In the genomic region with DNA sequence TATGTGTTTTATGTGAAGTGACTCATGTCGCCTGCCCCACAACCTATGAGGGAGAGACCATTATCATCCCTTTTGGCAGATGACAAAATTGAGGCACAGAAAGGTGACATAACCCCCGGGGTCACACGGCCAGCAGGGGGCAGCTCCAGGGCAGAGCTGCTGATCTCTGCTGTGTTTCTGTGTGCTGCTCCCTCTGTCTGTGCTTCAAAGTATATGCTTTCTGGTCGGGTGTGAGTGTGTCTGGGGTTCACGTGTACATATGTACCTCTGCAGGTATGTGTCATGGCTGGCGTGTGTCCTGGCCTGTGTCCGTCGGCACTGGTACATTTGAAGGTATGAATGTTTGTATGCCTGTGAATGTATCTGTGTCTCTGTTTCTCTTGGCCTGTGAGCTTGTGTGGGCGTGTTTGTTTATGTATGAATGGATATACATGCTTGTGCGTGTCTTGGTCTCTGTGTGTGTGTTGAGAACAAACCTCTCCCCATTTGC, we compare ENCODE assay signal across 9 cellular contexts. TPM values are rescaled to one million over a fixed set of nuclear protein-coding genes. Genes with fewer than 3 reads are reported as not detected.
A peak's percentile ranks its signal among the peaks of the same experiment; 100 is the strongest.
DNase-seq lines count a peak whose midpoint lies in the region; ATAC-seq and TF ChIP-seq lines count a peak whose summit lies in the region.
"Had no signal": no experiment of that assay in that cellular context is flagged by ENCODE, and none has a peak within 500 bp of the region (broad histone marks: within the 10 kb centered on the region; RNA-seq: fewer than 3 reads in every experiment).

No MANE protein-coding gene starts in this region.

- POLR2A ChIA-PET in activated CD4-positive, alpha-beta T cell treated with anti-CD3 and anti-CD28 coated beads for 36 hours (lab: Charles Lee) = no interaction called here

- no peaks in the 10 kb centered on the region for H3K27me3 Mint-ChIP-seq in activated CD4-positive, alpha-beta T cell treated with anti-CD3 and anti-CD28 coated beads for 36 hours
- no peaks in the 10 kb centered on the region for H3K27me3 Mint-ChIP-seq in naive B cell

- peaks cover 40% of the 10 kb centered on the region for H3K4me1 Mint-ChIP-seq in activated CD4-positive, alpha-beta T cell treated with anti-CD3 and anti-CD28 coated beads for 36 hours
- H3K4me1 Mint-ChIP-seq in naive B cell = peaks cover 41 to 57% (median 48%) of the 10 kb centered on the region in 3 donors

- intact Hi-C loops in activated CD4-positive, alpha-beta T cell treated with anti-CD3 and anti-CD28 coated beads for 36 hours (cut with DNase I, micrococcal nuclease) = loop anchor here (1.0 to 10.0 kb wide), 2 partner anchors 13 to 1105 kb away; a partner anchor contains a TSS
- intact Hi-C loops in colonic mucosa (cut with DNase I) (loop anchor here (1.0 kb wide), 1 partner anchor 13 kb away; no protein-coding TSS in a partner anchor), uterus (cut with DNase I; ENCODE audit: low total_unique reads) (no loop called here)

- peaks cover 2% of the 10 kb centered on the region for H3K36me3 Mint-ChIP-seq in activated CD4-positive, alpha-beta T cell treated with anti-CD3 and anti-CD28 coated beads for 36 hours (ENCODE audit: low read depth)
- peaks cover 0 to 9% of the 10 kb centered on the region in 2 donors for H3K36me3 Mint-ChIP-seq in naive B cell

- no peaks in the 10 kb centered on the region for H3K9me3 ChIP-seq in colonic mucosa
- H3K9me3 ChIP-seq in suprapubic skin = no peaks in the 10 kb centered on the region
- H3K9me3 ChIP-seq in uterus = no peaks in the 10 kb centered on the region

- H3K4me3 ChIP-seq in colonic mucosa = no peak overlapping the region
- no peak overlapping the region for H3K4me3 ChIP-seq in suprapubic skin
- H3K4me3 ChIP-seq in uterus = no peak overlapping the region

- TF ChIP-seq EP300 in suprapubic skin (IDR thresholded peaks at IDR 0.05) = no peak

- CTCF ChIA-PET in activated CD4-positive, alpha-beta T cell treated with anti-CD3 and anti-CD28 coated beads for 36 hours (lab: Charles Lee) = interaction anchor here (0.6 to 2.6 kb wide), 14 partner anchors 8 to 305 kb away, joined by 3 to 23 read pairs (median 4); no protein-coding TSS in a partner anchor

- no peak overlapping the region for H3K27ac Mint-ChIP-seq in activated CD4-positive, alpha-beta T cell treated with anti-CD3 and anti-CD28 coated beads for 36 hours
- peak overlapping the region in 3 of 6 donors; percentile 53 to 92 (median 85) for H3K27ac Mint-ChIP-seq in naive B cell

- no peaks in the 10 kb centered on the region for H3K9me3 Mint-ChIP-seq in activated CD4-positive, alpha-beta T cell treated with anti-CD3 and anti-CD28 coated beads for 36 hours (ENCODE audit: low read depth)
- H3K9me3 Mint-ChIP-seq in naive B cell = no peaks in the 10 kb centered on the region

- DNase-seq in NK-92 treated with Interleukin-12 subunit alpha and Interleukin-12 subunit beta, amount 100 ng/mL, for 24 hours (lab: John Stamatoyannopoulos, UW) = peak; percentile 59
- DNase-seq in NK-92 (lab: John Stamatoyannopoulos, UW; ENCODE audit: unreplicated experiment) (no peak), NAMALWA (ENCODE audit: low spot score) (peak; percentile 92), colonic mucosa (peak; percentile 69), naive B cell (peak; percentile 54), suprapubic skin (ENCODE audit: low spot score in 2 of 2) (no peak), uterus (no peak)
- peak; percentile 91 for DNase-seq in activated CD4-positive, alpha-beta T cell treated with anti-CD3 and anti-CD28 coated beads for 36 hours

- no peaks in the 10 kb centered on the region for H3K27me3 ChIP-seq in colonic mucosa
- peaks cover 13% of the 10 kb centered on the region for H3K27me3 ChIP-seq in suprapubic skin
- H3K27me3 ChIP-seq in uterus = no peaks in the 10 kb centered on the region

- TF ChIP-seq CTCF in colonic mucosa (IDR thresholded peaks at IDR 0.05) (peak; percentile 49), suprapubic skin (IDR thresholded peaks at IDR 0.05) (peak; percentile 51 to 57), uterus (IDR thresholded peaks at IDR 0.05) (peak in 1 of 4 experiments; percentile 31)

- H3K36me3 ChIP-seq in colonic mucosa (no peaks in the 10 kb centered on the region), suprapubic skin (no peaks in the 10 kb centered on the region), uterus (no peaks in the 10 kb centered on the region)

- ATAC-seq in activated CD4-positive, alpha-beta T cell treated with anti-CD3 and anti-CD28 coated beads for 36 hours = peak; percentile 57
- no peak for ATAC-seq in naive B cell (ENCODE audit: low read depth in 2 of 2)

- H3K4me1 ChIP-seq in colonic mucosa = peaks cover 12% of the 10 kb centered on the region
- peaks cover 53% of the 10 kb centered on the region for H3K4me1 ChIP-seq in suprapubic skin
- peaks cover 0 to 6% of the 10 kb centered on the region in 2 donors for H3K4me1 ChIP-seq in uterus

- no peak overlapping the region for H3K4me3 Mint-ChIP-seq in activated CD4-positive, alpha-beta T cell treated with anti-CD3 and anti-CD28 coated beads for 36 hours
- H3K4me3 Mint-ChIP-seq in naive B cell = peak overlapping the region in 5 of 8 donors; percentile 30 to 100 (median 60)

- 44% methylated on average over 9 of the region's 10 CpGs for WGBS in suprapubic skin

- TF ChIP-seq POLR2A in suprapubic skin (IDR thresholded peaks at IDR 0.05) (no peak), uterus (IDR thresholded peaks at IDR 0.05) (no peak)

- no peak overlapping the region for H3K9ac ChIP-seq in colonic mucosa (ENCODE audit: low read depth in 2 of 2, low read length in 2 of 2)

- no peak overlapping the region for H3K27ac ChIP-seq in colonic mucosa
- H3K27ac ChIP-seq in suprapubic skin = peak overlapping the region; percentile 33
- H3K27ac ChIP-seq in uterus = peak overlapping the region in 1 of 2 donors; percentile 37

RNA-seq across cellular contexts. Expression of a gene that starts 7.1 kb away (rescaled TPM):
- total RNA-seq in activated CD4-positive, alpha-beta T cell treated with anti-CD3 and anti-CD28 coated beads for 36 hours = 10 to 100 TPM; 27.8 to 32.8 TPM
- 10 to 100 TPM in 1 of 2 donors, 1 to 10 TPM in 1; 9.6 to 16.0 TPM for total RNA-seq in colonic mucosa
- 10 to 100 TPM in 4 of 6 donors, 1 to 10 TPM in 2; 7.2 to 16.5 (median 11.6) TPM for polyA plus RNA-seq in naive B cell (ENCODE audit: low read depth in 6 of 6)
- total RNA-seq in suprapubic skin = 10 to 100 TPM; 33.9 to 82.6 (median 51.5) TPM
- 10 to 100 TPM in 1 of 4 donors, 1 to 10 TPM in 1, not detected in 2; 9.5 to 26.0 TPM for total RNA-seq in uterus

RNA-seq across cellular contexts. Expression of a gene that starts 22.6 kb away (rescaled TPM):
- total RNA-seq in activated CD4-positive, alpha-beta T cell treated with anti-CD3 and anti-CD28 coated beads for 36 hours = not detected
- total RNA-seq in colonic mucosa = not detected
- polyA plus RNA-seq in naive B cell (ENCODE audit: low read depth in 6 of 6) = not detected
- under 1 TPM in 1 of 4 donors, not detected in 3; 0.55 TPM for total RNA-seq in suprapubic skin
- not detected for total RNA-seq in uterus
- total RNA-seq: glomerular endothelial cell had no signal

RNA-seq across cellular contexts. Expression of a gene that starts 30.0 kb away (rescaled TPM):
- not detected for total RNA-seq in activated CD4-positive, alpha-beta T cell treated with anti-CD3 and anti-CD28 coated beads for 36 hours
- total RNA-seq in colonic mucosa = 1 to 10 TPM; 4.7 to 5.5 TPM
- polyA plus RNA-seq in naive B cell (ENCODE audit: low read depth in 6 of 6) = 10 to 100 TPM; 24.1 to 53.3 (median 37.7) TPM
- total RNA-seq in suprapubic skin = 100 to 1,000 TPM in 3 of 4 donors, 10 to 100 TPM in 1; 52.9 to 364 (median 353) TPM
- 1 to 10 TPM in 1 of 4 donors, not detected in 3; 2.6 TPM for total RNA-seq in uterus
- total RNA-seq: glomerular endothelial cell had no signal

Comparison
In these comparisons a context has a peak if more than half of its experiments do, and no peak if none do; other contexts are left out.
1. DNase-seq: peak in NK-92 treated with Interleukin-12 subunit alpha and Interleukin-12 subunit beta, amount 100 ng/mL, for 24 hours (single experiment), NAMALWA (single experiment), activated CD4-positive, alpha-beta T cell treated with anti-CD3 and anti-CD28 coated beads for 36 hours (single experiment), colonic mucosa (single experiment) and naive B cell (single experiment); none in NK-92 (single experiment), suprapubic skin (0 of 2) and uterus (0 of 2).
2. RNA of a gene that starts 30.0 kb away (total RNA-seq): 52.9 to 364 TPM in suprapubic skin; 4.7 to 5.5 TPM in colonic mucosa, not detected in activated CD4-positive, alpha-beta T cell treated with anti-CD3 and anti-CD28 coated beads for 36 hours and 2.6 TPM in uterus; every median in the first group is over 4 times any median in the second.